In genomic region chr2:28751102-28751955, GRCh38 we compare ENCODE assay signal across 1 cellular context.
TF ChIP-seq lines count a peak whose summit lies in the region.

PPP1CB (plus strand) TSS chr2:28751830; CDS start chr2:28752125, 295 bp downstream.

TF ChIP-seq in SK-N-SH, 30 proteins besides CTCF, POLR2A, EP300 and RAD21 (continued from another document):
- TF ChIP-seq USF1 (IDR thresholded peaks at IDR 0.05; ENCODE audit: borderline replicate concordance, low read depth), result no peak
- TF ChIP-seq FOXJ3 (CRISPR knock-in tag; IDR thresholded peaks at IDR 0.05), result no peak
- peak; percentile 34; the same call in 1 of the 2 replicates for TF ChIP-seq RFX5 (IDR thresholded peaks at IDR 0.05; ENCODE audit: low read length)
- TF ChIP-seq EZH2phosphoT487 (IDR thresholded peaks at IDR 0.05; ENCODE audit: borderline replicate concordance, low read depth), result no peak
- no peak for TF ChIP-seq GATA2 (CRISPR knock-in tag; IDR thresholded peaks at IDR 0.05)
- TF ChIP-seq MEF2A (IDR thresholded peaks at IDR 0.05; ENCODE audit: borderline replicate concordance, low read depth), result no peak
- TF ChIP-seq TEAD4 (IDR thresholded peaks at IDR 0.05; ENCODE audit: borderline replicate concordance, insufficient read depth), result no peak
- TF ChIP-seq FOSL2 (IDR thresholded peaks at IDR 0.05; ENCODE audit: borderline replicate concordance, low read depth), result no peak
- TF ChIP-seq NRF1 (IDR thresholded peaks at IDR 0.05; ENCODE audit: low read depth, low read length), result peak; percentile 99
- TF ChIP-seq JUND (IDR thresholded peaks at IDR 0.05), result no peak
- TF ChIP-seq, protein P1, sequence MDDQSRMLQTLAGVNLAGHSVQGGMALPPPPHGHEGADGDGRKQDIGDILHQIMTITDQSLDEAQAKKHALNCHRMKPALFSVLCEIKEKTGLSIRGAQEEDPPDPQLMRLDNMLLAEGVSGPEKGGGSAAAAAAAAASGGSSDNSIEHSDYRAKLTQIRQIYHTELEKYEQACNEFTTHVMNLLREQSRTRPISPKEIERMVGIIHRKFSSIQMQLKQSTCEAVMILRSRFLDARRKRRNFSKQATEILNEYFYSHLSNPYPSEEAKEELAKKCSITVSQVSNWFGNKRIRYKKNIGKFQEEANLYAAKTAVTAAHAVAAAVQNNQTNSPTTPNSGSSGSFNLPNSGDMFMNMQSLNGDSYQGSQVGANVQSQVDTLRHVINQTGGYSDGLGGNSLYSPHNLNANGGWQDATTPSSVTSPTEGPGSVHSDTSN (IDR thresholded peaks at IDR 0.05), result 0 out of 2 replicates have a peak, but pooled peaks have one; percentile 32
- TF ChIP-seq POLR2AphosphoS5 (IDR thresholded peaks at IDR 0.05; ENCODE audit: low read depth, low read length), result peak; percentile 94
- TF ChIP-seq, protein P2, sequence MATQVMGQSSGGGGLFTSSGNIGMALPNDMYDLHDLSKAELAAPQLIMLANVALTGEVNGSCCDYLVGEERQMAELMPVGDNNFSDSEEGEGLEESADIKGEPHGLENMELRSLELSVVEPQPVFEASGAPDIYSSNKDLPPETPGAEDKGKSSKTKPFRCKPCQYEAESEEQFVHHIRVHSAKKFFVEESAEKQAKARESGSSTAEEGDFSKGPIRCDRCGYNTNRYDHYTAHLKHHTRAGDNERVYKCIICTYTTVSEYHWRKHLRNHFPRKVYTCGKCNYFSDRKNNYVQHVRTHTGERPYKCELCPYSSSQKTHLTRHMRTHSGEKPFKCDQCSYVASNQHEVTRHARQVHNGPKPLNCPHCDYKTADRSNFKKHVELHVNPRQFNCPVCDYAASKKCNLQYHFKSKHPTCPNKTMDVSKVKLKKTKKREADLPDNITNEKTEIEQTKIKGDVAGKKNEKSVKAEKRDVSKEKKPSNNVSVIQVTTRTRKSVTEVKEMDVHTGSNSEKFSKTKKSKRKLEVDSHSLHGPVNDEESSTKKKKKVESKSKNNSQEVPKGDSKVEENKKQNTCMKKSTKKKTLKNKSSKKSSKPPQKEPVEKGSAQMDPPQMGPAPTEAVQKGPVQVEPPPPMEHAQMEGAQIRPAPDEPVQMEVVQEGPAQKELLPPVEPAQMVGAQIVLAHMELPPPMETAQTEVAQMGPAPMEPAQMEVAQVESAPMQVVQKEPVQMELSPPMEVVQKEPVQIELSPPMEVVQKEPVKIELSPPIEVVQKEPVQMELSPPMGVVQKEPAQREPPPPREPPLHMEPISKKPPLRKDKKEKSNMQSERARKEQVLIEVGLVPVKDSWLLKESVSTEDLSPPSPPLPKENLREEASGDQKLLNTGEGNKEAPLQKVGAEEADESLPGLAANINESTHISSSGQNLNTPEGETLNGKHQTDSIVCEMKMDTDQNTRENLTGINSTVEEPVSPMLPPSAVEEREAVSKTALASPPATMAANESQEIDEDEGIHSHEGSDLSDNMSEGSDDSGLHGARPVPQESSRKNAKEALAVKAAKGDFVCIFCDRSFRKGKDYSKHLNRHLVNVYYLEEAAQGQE (IDR thresholded peaks at IDR 0.05; ENCODE audit: low read depth, low read length), result 0 out of 2 replicates have a peak, but pooled peaks have one; percentile 10
- peak; percentile 78 for TF ChIP-seq MXI1 (IDR thresholded peaks at IDR 0.05; ENCODE audit: low read depth, low read length)
- peak; percentile 57; the same call in 1 of the 2 replicates for TF ChIP-seq SIN3A (IDR thresholded peaks at IDR 0.05; ENCODE audit: borderline replicate concordance, low read depth, low read length)
- TF ChIP-seq CHD2 (IDR thresholded peaks at IDR 0.05; ENCODE audit: low read length, partially characterized antibody), result no peak
- peak; percentile 84; the same call in 1 of the 2 replicates for TF ChIP-seq TAF1 (IDR thresholded peaks at IDR 0.05; ENCODE audit: borderline replicate concordance, low read depth, low read length)
- peak; percentile 28 for TF ChIP-seq SMC3 (IDR thresholded peaks at IDR 0.05; ENCODE audit: low read depth, low read length)
